16 cellular contexts compared by ENCODE assay signal in the genomic region with DNA sequence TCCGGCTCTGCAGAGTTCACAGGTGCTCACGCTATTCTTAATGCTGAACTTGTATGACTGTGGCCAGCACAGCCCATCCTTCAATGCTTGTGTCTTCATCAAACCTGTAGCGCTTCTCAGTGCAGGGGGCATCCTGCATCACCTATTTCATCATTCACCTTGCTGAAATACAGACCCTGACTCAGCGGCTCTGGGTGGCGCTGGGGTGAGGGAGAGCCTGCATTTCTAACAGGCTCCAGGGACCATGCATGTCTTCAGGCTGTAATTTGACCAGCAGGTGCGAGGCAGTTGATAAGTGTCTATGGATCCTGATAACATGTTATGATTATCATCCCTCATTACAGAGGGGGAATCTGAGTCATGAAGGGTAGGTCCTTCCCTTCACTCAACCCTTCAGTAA.
A peak's percentile ranks its signal among the peaks of the same experiment; 100 is the strongest.
DNase-seq lines count a peak whose midpoint lies in the region; ATAC-seq and TF ChIP-seq lines count a peak whose summit lies in the region.
"Had no signal": no experiment of that assay in that cellular context is flagged by ENCODE, and none has a peak within 500 bp of the region (broad histone marks: within the 10 kb centered on the region; RNA-seq: fewer than 3 reads in every experiment).

No MANE protein-coding gene starts in this region.

- no peak overlapping the region for H2BK12ac ChIP-seq in H9 (ENCODE audit: insufficient read length, low read depth, low read length)

- H3T11ph ChIP-seq in H9 (ENCODE audit: low read length): no peak overlapping the region

- H3K4me2 ChIP-seq in H9 (ENCODE audit: insufficient read depth, insufficient read length, low read length) (no peak overlapping the region), PC-9 (no peak overlapping the region)

- peak; percentile 52 for DNase-seq in activated CD8-positive, alpha-beta memory T cell treated with anti-CD3 and anti-CD28 coated beads for 24 hours
- no peak for DNase-seq in activated CD8-positive, alpha-beta memory T cell treated with anti-CD3 and anti-CD28 coated beads, Interleukin-2, amount 50 U/mL, for 4 hours
- DNase-seq in H9: peak; percentile 12
- no peak for DNase-seq in T-helper 17 cell
- DNase-seq in osteocyte (ENCODE audit: extremely low spot score, unreplicated experiment): peak; percentile 44
- DNase-seq in PC-9: no peak
- no peak for DNase-seq in NCI-H69 (lab: John Stamatoyannopoulos, UW)
- DNase-seq: activated naive CD4-positive, alpha-beta T cell; NCI-H2171 treated with DMSO at 0.1 percent for 48 hours; NCI-H526 treated with DMSO at 0.1 percent for 48 hours; OCI-M1; stimulated activated CD4-positive, alpha-beta T cell treated with anti-CD3 and anti-CD28 coated beads, Interleukin-12 subunit alpha, Interleukin-12 subunit beta, amount 100 ng/mL, for 4 hours; T-helper 2 cell; WERI-Rb-1 had no signal

- H3K4me1 Mint-ChIP-seq in H9 (peaks cover 10 to 12% of the 10 kb centered on the region in 2 experiments), T-helper 17 cell (peaks cover 53% of the 10 kb centered on the region), osteocyte (ENCODE audit: unreplicated experiment) (peaks cover 8% of the 10 kb centered on the region)

- H3K9ac ChIP-seq in H9 (ENCODE audit: extremely low read depth, insufficient read length, low read length): no peak overlapping the region

- no peaks in the 10 kb centered on the region for H3K23me2 ChIP-seq in H9 (ENCODE audit: insufficient read length, low read depth, low read length, poor library complexity, severe bottlenecking)

- H3K36me3 Mint-ChIP-seq in H9 (ENCODE audit: insufficient read depth in 1 of 3, low read depth in 3 of 3): peaks cover 4 to 27% (median 6%) of the 10 kb centered on the region in 3 experiments; a peak in 4 of 7 replicates
- H3K36me3 Mint-ChIP-seq in T-helper 17 cell (ENCODE audit: low read depth): peaks cover 19% of the 10 kb centered on the region
- H3K36me3 Mint-ChIP-seq in osteocyte (ENCODE audit: unreplicated experiment): peaks cover 17% of the 10 kb centered on the region

- H3K4me3 Mint-ChIP-seq in H9: no peak overlapping the region
- H3K4me3 Mint-ChIP-seq in T-helper 17 cell: no peak overlapping the region
- no peak overlapping the region for H3K4me3 Mint-ChIP-seq in osteocyte (ENCODE audit: unreplicated experiment)

- H3K18ac ChIP-seq in H9 (ENCODE audit: insufficient read length, low read depth, low read length): no peak overlapping the region

- no peak overlapping the region for H3K56ac ChIP-seq in H9 (ENCODE audit: insufficient read length, low read depth, low read length)

- CTCF ChIA-PET in PC-9 (lab: Charles Lee): no interaction called here

- no peak overlapping the region for H2BK15ac ChIP-seq in H9 (ENCODE audit: low read depth, low read length)

- WGBS in H9 (ENCODE audit: extremely low coverage, insufficient read length, low lambda C conversion rate): no CpG with 5 or more reads among the region's 6 CpGs

- no peak overlapping the region for H2AFZ ChIP-seq in H9 (ENCODE audit: low read length)
- no peak overlapping the region for H2AFZ ChIP-seq in PC-9

- intact Hi-C loops in PC-9 (cut with micrococcal nuclease; ENCODE audit: unreplicated experiment): no loop called here

- no peak overlapping the region for H4K8ac ChIP-seq in H9 (replicated peaks; ENCODE audit: insufficient read length, low read depth, low read length)

- H3K4me1 ChIP-seq in H9 (ENCODE audit: insufficient read depth, low read length): no peaks in the 10 kb centered on the region
- H3K4me1 ChIP-seq in PC-9 (replicated peaks; ENCODE audit: insufficient read depth): no peaks in the 10 kb centered on the region

- H3K23ac ChIP-seq in H9 (ENCODE audit: insufficient read length, low read depth, low read length): no peak overlapping the region

- H3K9me2 ChIP-seq in PC-9 (ENCODE audit: insufficient read depth): no peaks in the 10 kb centered on the region

- no peak overlapping the region for H4K5ac ChIP-seq in H9 (ENCODE audit: insufficient read length, low read depth, low read length)

- H3K27ac ChIP-seq in H9 (ENCODE audit: insufficient read length, low read depth, low read length): no peak overlapping the region
- no peak overlapping the region for H3K27ac ChIP-seq in PC-9
- H3K27ac ChIP-seq: neutrophil, thoracic aorta, WERI-Rb-1 had no signal

- TF ChIP-seq CTCF in H9 (conservative IDR thresholded peaks at IDR 0.05): no peak
- TF ChIP-seq CTCF in osteocyte (IDR thresholded peaks at IDR 0.05): no peak
- no peak for TF ChIP-seq CTCF in PC-9 (conservative IDR thresholded peaks at IDR 0.05)

- H4K20me1 ChIP-seq in H9 (ENCODE audit: control insufficient read depth, insufficient read depth, insufficient read length): no peaks in the 10 kb centered on the region
- H4K20me1 ChIP-seq in PC-9 (ENCODE audit: insufficient read depth): peaks cover 27% of the 10 kb centered on the region

- no peak for ATAC-seq in T-helper 17 cell

- H3K27me3 ChIP-seq in H9 (ENCODE audit: insufficient read depth, low read length) (no peaks in the 10 kb centered on the region), PC-9 (ENCODE audit: insufficient read depth, low read depth) (no peaks in the 10 kb centered on the region)
- H3K27me3 ChIP-seq: neutrophil had no signal

- no peaks in the 10 kb centered on the region for H3K9me3 ChIP-seq in H9 (ENCODE audit: control insufficient read depth, low read depth, low read length)
- no peaks in the 10 kb centered on the region for H3K9me3 ChIP-seq in T-helper 17 cell (ENCODE audit: control insufficient read depth, low read length, poor library complexity, severe bottlenecking)
- no peaks in the 10 kb centered on the region for H3K9me3 ChIP-seq in PC-9 (ENCODE audit: insufficient read depth, low read depth)
- H3K9me3 ChIP-seq: neutrophil, thoracic aorta had no signal

- H3K4ac ChIP-seq in H9 (ENCODE audit: low read depth, low read length): no peak overlapping the region

- no peak overlapping the region for H3K4me3 ChIP-seq in PC-9
- H3K4me3 ChIP-seq: thoracic aorta had no signal

- BruUV-seq in PC-9 (replicated peaks; lab: Mats Ljungman, UMichigan): no TSS peak

- no peaks in the 10 kb centered on the region for H3K79me1 ChIP-seq in H9 (ENCODE audit: insufficient read depth, low read depth, low read length, poor library complexity, severe bottlenecking)

- no peak overlapping the region for H2AK5ac ChIP-seq in H9 (ENCODE audit: insufficient read length, low read length)

- H2BK20ac ChIP-seq in H9 (ENCODE audit: low read depth, low read length, poor library complexity, severe bottlenecking): no peak overlapping the region

- POLR2A ChIA-PET in PC-9 (lab: Charles Lee; ENCODE audit: unreplicated experiment): no interaction called here

- no peaks in the 10 kb centered on the region; the same call in 1 of the 2 replicates for H3K27me3 Mint-ChIP-seq in H9 (ENCODE audit: low read depth)
- no peaks in the 10 kb centered on the region for H3K27me3 Mint-ChIP-seq in T-helper 17 cell
- H3K27me3 Mint-ChIP-seq in osteocyte (ENCODE audit: unreplicated experiment): no peaks in the 10 kb centered on the region

- H2BK5ac ChIP-seq in H9 (ENCODE audit: insufficient read length, low read length): no peak overlapping the region

- H3K9me3 Mint-ChIP-seq in H9: no peaks in the 10 kb centered on the region
- no peaks in the 10 kb centered on the region for H3K9me3 Mint-ChIP-seq in osteocyte (ENCODE audit: unreplicated experiment)

- no peak overlapping the region for H2BK120ac ChIP-seq in H9 (ENCODE audit: low read depth, low read length, poor library complexity, severe bottlenecking)

- H3K36me3 ChIP-seq in PC-9 (ENCODE audit: low read depth): peaks cover 15% of the 10 kb centered on the region; the same call in 1 of the 2 replicates
- H3K36me3 ChIP-seq: thoracic aorta, WERI-Rb-1 had no signal

- H4K91ac ChIP-seq in H9 (ENCODE audit: insufficient read length, low read depth, low read length): no peak overlapping the region

- no peak overlapping the region for H3K27ac Mint-ChIP-seq in H9
- H3K27ac Mint-ChIP-seq in T-helper 17 cell: peak overlapping the region; percentile 90
- no peak overlapping the region for H3K27ac Mint-ChIP-seq in osteocyte (ENCODE audit: unreplicated experiment)

- peaks cover 14% of the 10 kb centered on the region for H3F3A ChIP-seq in PC-9 (ENCODE audit: insufficient read depth, low read depth)

- H3K14ac ChIP-seq in H9 (ENCODE audit: insufficient read depth, low read length): no peak overlapping the region

- H3K79me2 ChIP-seq in H9 (ENCODE audit: insufficient read depth, low read length) (no peaks in the 10 kb centered on the region), PC-9 (ENCODE audit: low read depth) (no peaks in the 10 kb centered on the region)

Comparison
In these comparisons a context has a peak if more than half of its experiments do, and no peak if none do; other contexts are left out.
1. DNase-seq: peak in activated CD8-positive, alpha-beta memory T cell treated with anti-CD3 and anti-CD28 coated beads for 24 hours (single experiment), H9 (single experiment) and osteocyte (single experiment); none in activated CD8-positive, alpha-beta memory T cell treated with anti-CD3 and anti-CD28 coated beads, Interleukin-2, amount 50 U/mL, for 4 hours (single experiment), T-helper 17 cell (0 of 3), PC-9 (0 of 2) and NCI-H69 (single experiment).